Comparison of ENCODE assay signal across 8 cellular contexts in the genomic region with DNA sequence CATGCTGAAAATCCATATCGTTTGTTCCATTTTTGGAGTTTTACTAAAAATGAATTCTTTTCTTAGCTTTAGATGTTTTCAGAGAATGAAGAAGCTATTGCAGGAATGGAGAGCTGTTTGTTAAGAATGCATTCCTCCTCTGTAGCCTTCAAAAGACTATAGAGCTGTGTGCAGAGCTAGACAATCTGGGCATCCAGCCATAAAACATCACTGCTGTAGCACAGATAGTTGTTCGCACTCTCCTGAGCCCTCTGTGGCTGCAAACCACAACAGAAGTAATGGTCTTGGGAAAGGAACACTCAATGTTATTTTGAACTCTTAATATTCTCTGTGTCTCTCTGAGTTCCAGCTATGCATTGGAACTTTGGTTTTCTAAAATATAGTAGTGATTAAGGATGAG. TPM values are rescaled to one million over a fixed set of nuclear protein-coding genes. Genes with fewer than 3 reads are reported as not detected.
A peak's percentile ranks its signal among the peaks of the same experiment; 100 is the strongest.
DNase-seq lines count a peak whose midpoint lies in the region; ATAC-seq and TF ChIP-seq lines count a peak whose summit lies in the region.

No MANE protein-coding gene starts in this region.

- no peaks in the 10 kb centered on the region for H3K9me3 Mint-ChIP-seq in T-helper 2 cell treated with Interferon-gamma antibody and Interleukin-4, amounts not matched to agents 5 μg/mL and 100 μg/mL, for 36 hours

- peak overlapping the region; percentile 33 for H3K4me3 Mint-ChIP-seq in T-helper 2 cell treated with Interferon-gamma antibody and Interleukin-4, amounts not matched to agents 5 μg/mL and 100 μg/mL, for 36 hours

- ATAC-seq in foreskin keratinocyte (no peak), GM21528 (IDR thresholded peaks at IDR 0.05; ENCODE audit: low FRiP score, unreplicated experiment) (no peak)

- peaks cover 42% of the 10 kb centered on the region for H3K4me1 Mint-ChIP-seq in T-helper 2 cell treated with Interferon-gamma antibody and Interleukin-4, amounts not matched to agents 5 μg/mL and 100 μg/mL, for 36 hours (ENCODE audit: low read depth)

- H3K27ac ChIP-seq in foreskin keratinocyte = no peak overlapping the region

- DNase-seq in AG10803 (ENCODE audit: low read depth) (peak; percentile 95), KBM-7 (peak; percentile 80), non-pigmented ciliary epithelial cell (ENCODE audit: low read depth) (peak; percentile 78), HT-29 (ENCODE audit: low spot score) (no peak), foreskin keratinocyte (no peak)
- DNase-seq in T-helper 2 cell treated with Interferon-gamma antibody and Interleukin-4, amounts not matched to agents 5 μg/mL and 100 μg/mL, for 36 hours (ENCODE audit: low spot score) = no peak
- peak; percentile 33 for DNase-seq in effector CD8-positive, alpha-beta T cell (lab: John Stamatoyannopoulos, UW)

- H3K27me3 Mint-ChIP-seq in T-helper 2 cell treated with Interferon-gamma antibody and Interleukin-4, amounts not matched to agents 5 μg/mL and 100 μg/mL, for 36 hours (ENCODE audit: low read depth) = no peaks in the 10 kb centered on the region

- H3K4me3 ChIP-seq in AG10803 (ENCODE audit: low read length) = no peak overlapping the region

- no peak for TF ChIP-seq CTCF in AG10803 (conservative IDR thresholded peaks at IDR 0.05; ENCODE audit: low read length)
- no peak for TF ChIP-seq CTCF in foreskin keratinocyte (conservative IDR thresholded peaks at IDR 0.05)

- H3K27me3 ChIP-seq in foreskin keratinocyte = peaks cover 52% of the 10 kb centered on the region

- in situ Hi-C loops in KBM-7 (cut with MboI; ENCODE audit: low pct_unique_long_range_greater_than_20kb, low sequenced_read_pairs) = no loop called here

- peaks cover 7% of the 10 kb centered on the region for H3K4me1 ChIP-seq in foreskin keratinocyte

- H3K36me3 Mint-ChIP-seq in T-helper 2 cell treated with Interferon-gamma antibody and Interleukin-4, amounts not matched to agents 5 μg/mL and 100 μg/mL, for 36 hours (ENCODE audit: low read depth) = peaks cover 16% of the 10 kb centered on the region

- H3K27ac Mint-ChIP-seq in T-helper 2 cell treated with Interferon-gamma antibody and Interleukin-4, amounts not matched to agents 5 μg/mL and 100 μg/mL, for 36 hours = no peak overlapping the region

RNA-seq across cellular contexts. Expression of a gene that starts 4.9 kb away (rescaled TPM):
- total RNA-seq in HT-29 (2014; rRNA removed; shearing (Covaris generic)) = 4.1 and 7.2 TPM in 2 replicates
- 1.5 and 1.8 TPM in 2 replicates for total RNA-seq in foreskin keratinocyte
- polyA plus RNA-seq in foreskin keratinocyte = 0.17 and 0.20 TPM in 2 replicates

Comparison
In these comparisons a context has a peak if more than half of its experiments do, and no peak if none do; other contexts are left out.
1. DNase-seq: peak in AG10803 (single experiment), KBM-7 (single experiment), effector CD8-positive, alpha-beta T cell (single experiment) and non-pigmented ciliary epithelial cell (single experiment); none in T-helper 2 cell treated with Interferon-gamma antibody and Interleukin-4, amounts not matched to agents 5 μg/mL and 100 μg/mL, for 36 hours (single experiment), HT-29 (single experiment) and foreskin keratinocyte (0 of 2).